16 cellular contexts compared by ENCODE assay signal in the genomic region with DNA sequence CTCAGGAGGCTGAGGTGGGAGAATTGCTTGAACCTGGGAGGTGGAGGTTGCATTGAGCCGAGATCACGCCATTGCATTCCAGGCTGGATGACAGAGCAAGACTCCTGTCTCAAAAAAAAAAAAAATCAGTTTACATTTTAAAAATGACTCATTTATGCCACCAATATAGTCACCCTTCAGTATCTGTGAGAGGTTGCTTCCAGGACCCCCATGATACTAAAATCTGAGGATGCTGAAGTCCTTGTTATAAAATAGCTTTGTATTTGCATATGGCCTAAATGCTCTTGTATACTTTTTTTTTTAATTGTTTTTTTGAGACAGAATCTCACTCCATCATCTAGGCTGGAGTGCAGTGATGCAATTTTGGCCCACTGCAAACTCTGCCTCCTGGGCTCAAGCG. TPM values are rescaled to one million over a fixed set of nuclear protein-coding genes. Genes with fewer than 3 reads are reported as not detected.
DNase-seq lines count a peak whose midpoint lies in the region; ATAC-seq and TF ChIP-seq lines count a peak whose summit lies in the region.
"Had no signal": no experiment of that assay in that cellular context is flagged by ENCODE, and none has a peak within 500 bp of the region (broad histone marks: within the 10 kb centered on the region; RNA-seq: fewer than 3 reads in every experiment).

No MANE protein-coding gene starts in this region.

- POLR2A ChIA-PET in Panc1 (lab: Charles Lee) = no interaction called here

- CTCF ChIA-PET in Panc1 (lab: Charles Lee) = interaction anchor here (0.6 kb wide), 1 partner anchor 18 kb away, joined by 4 read pairs; no protein-coding TSS in a partner anchor

- no peak overlapping the region for H4K91ac ChIP-seq in trophoblast cell (ENCODE audit: low read depth, low read length)

- no TSS peak for BruUV-seq in Panc1 (replicated peaks; lab: Mats Ljungman, UMichigan)

- H3K4me3 ChIP-seq in Panc1 (ENCODE audit: low read depth in 2 of 2, low read length in 2 of 2) (no peak overlapping the region), endodermal cell (ENCODE audit: low read length) (no peak overlapping the region), upper lobe of left lung (no peak overlapping the region), trophoblast cell (ENCODE audit: low read depth, low read length) (no peak overlapping the region), gastroesophageal sphincter (no peak overlapping the region)

- H2BK12ac ChIP-seq in trophoblast cell (ENCODE audit: low read length) = no peak overlapping the region

- H2AFZ ChIP-seq in trophoblast cell (ENCODE audit: insufficient read depth, low read length, poor library complexity) = no peak overlapping the region

- H3K4ac ChIP-seq in trophoblast cell (ENCODE audit: low read depth, low read length) = no peak overlapping the region

- TF ChIP-seq EP300 in upper lobe of left lung (IDR thresholded peaks at IDR 0.05) = no peak
- TF ChIP-seq EP300 in gastroesophageal sphincter (IDR thresholded peaks at IDR 0.05) = no peak

- H3K27ac ChIP-seq in Panc1 (ENCODE audit: low read length) = peak overlapping the region; percentile 57
- no peak overlapping the region for H3K27ac ChIP-seq in endodermal cell (ENCODE audit: low read depth, low read length)
- peak overlapping the region; percentile 43 to 77 (median 64) for H3K27ac ChIP-seq in upper lobe of left lung
- no peak overlapping the region for H3K27ac ChIP-seq in trophoblast cell (ENCODE audit: low read depth, low read length)
- H3K27ac ChIP-seq in gastroesophageal sphincter = no peak overlapping the region
- H3K27ac ChIP-seq: 22Rv1 had no signal

- H3K79me2 ChIP-seq in trophoblast cell (ENCODE audit: control insufficient read depth, insufficient read depth, low read length, poor library complexity) = peaks cover 6% of the 10 kb centered on the region

- no peak overlapping the region for H4K12ac ChIP-seq in trophoblast cell (ENCODE audit: low read depth, low read length)

- H3K9me3 Mint-ChIP-seq in endodermal cell = no peaks in the 10 kb centered on the region
- H3K9me3 Mint-ChIP-seq: CD8-positive, alpha-beta T cell; H9 had no signal

- no peak overlapping the region for H3K23ac ChIP-seq in trophoblast cell (ENCODE audit: low read length)

- H3K27me3 Mint-ChIP-seq in endodermal cell (ENCODE audit: insufficient read depth) = no peaks in the 10 kb centered on the region

- no peak overlapping the region for H3K18ac ChIP-seq in trophoblast cell (ENCODE audit: low read length)

- H3K14ac ChIP-seq in trophoblast cell (ENCODE audit: low read length) = no peak overlapping the region

- in situ Hi-C loops in Panc1 (cut with HindIII; ENCODE audit: low pct_unique_long_range_greater_than_20kb, low sequenced_read_pairs) = no loop called here

- H2BK120ac ChIP-seq in trophoblast cell (ENCODE audit: insufficient read depth, low read length, poor library complexity) = no peak overlapping the region

- no peak overlapping the region for H3K4me3 Mint-ChIP-seq in endodermal cell
- H3K4me3 Mint-ChIP-seq: CD8-positive, alpha-beta T cell; H9 had no signal

- H2AK5ac ChIP-seq in trophoblast cell (ENCODE audit: low read length) = no peak overlapping the region

- H3K27me3 ChIP-seq in Panc1 (ENCODE audit: control insufficient read depth, insufficient read depth, low read length) = no peaks in the 10 kb centered on the region
- no peaks in the 10 kb centered on the region for H3K27me3 ChIP-seq in endodermal cell (ENCODE audit: control insufficient read depth, insufficient read depth, low read length, poor library complexity, severe bottlenecking)
- H3K27me3 ChIP-seq in upper lobe of left lung = no peaks in the 10 kb centered on the region
- H3K27me3 ChIP-seq in trophoblast cell (ENCODE audit: insufficient read depth, low read length) = no peaks in the 10 kb centered on the region
- H3K27me3 ChIP-seq in gastroesophageal sphincter = peaks cover 96% of the 10 kb centered on the region

- ATAC-seq in Panc1 (no peak), upper lobe of left lung (ENCODE audit: low FRiP score in 2 of 2) (no peak), gastroesophageal sphincter (no peak)
- ATAC-seq: CD8-positive, alpha-beta T cell had no signal

- H3K4me2 ChIP-seq in trophoblast cell (ENCODE audit: low read length) = no peak overlapping the region

- peaks cover 52% of the 10 kb centered on the region for H3K4me1 Mint-ChIP-seq in endodermal cell

- H3K36me3 ChIP-seq in Panc1 (ENCODE audit: control insufficient read depth, insufficient read depth, low read length) = no peaks in the 10 kb centered on the region; the same call in 1 of the 2 replicates
- H3K36me3 ChIP-seq in endodermal cell (ENCODE audit: control insufficient read depth, insufficient read depth, low read length) = peaks cover 5% of the 10 kb centered on the region
- no peaks in the 10 kb centered on the region for H3K36me3 ChIP-seq in upper lobe of left lung
- H3K36me3 ChIP-seq in trophoblast cell (ENCODE audit: control insufficient read depth in 1 of 2, insufficient read depth in 2 of 2, low read length in 2 of 2) = no peaks in the 10 kb centered on the region
- H3K36me3 ChIP-seq in gastroesophageal sphincter = no peaks in the 10 kb centered on the region

- H3K79me1 ChIP-seq in trophoblast cell (ENCODE audit: low read length) = peaks cover 10% of the 10 kb centered on the region

- H3K36me3 Mint-ChIP-seq in endodermal cell (ENCODE audit: low read depth) = peaks cover 15% of the 10 kb centered on the region
- H3K36me3 Mint-ChIP-seq: CD8-positive, alpha-beta T cell had no signal

- peak overlapping the region; percentile 48 for H3K27ac Mint-ChIP-seq in endodermal cell
- H3K27ac Mint-ChIP-seq: CD8-positive, alpha-beta T cell had no signal

- H3K4me1 ChIP-seq in Panc1 (ENCODE audit: control insufficient read depth, insufficient read depth, low read length) (peaks cover 79% of the 10 kb centered on the region), endodermal cell (ENCODE audit: control insufficient read depth, insufficient read depth, low read length) (peaks cover under 1% of the 10 kb centered on the region), upper lobe of left lung (peaks cover 23 to 60% (median 40%) of the 10 kb centered on the region in 4 donors), trophoblast cell (ENCODE audit: control insufficient read depth in 1 of 2, insufficient read depth in 2 of 2, low read length in 2 of 2) (peaks cover 7 to 11% of the 10 kb centered on the region in 2 experiments), gastroesophageal sphincter (peaks cover 0 to 11% (median 4%) of the 10 kb centered on the region in 3 donors)

- H3K9me3 ChIP-seq in Panc1 (ENCODE audit: control insufficient read depth, insufficient read depth, low read depth, low read length) (no peaks in the 10 kb centered on the region), endodermal cell (ENCODE audit: control insufficient read depth, low read length) (no peaks in the 10 kb centered on the region), upper lobe of left lung (no peaks in the 10 kb centered on the region), trophoblast cell (ENCODE audit: insufficient read depth, low read depth, low read length) (no peaks in the 10 kb centered on the region), gastroesophageal sphincter (no peaks in the 10 kb centered on the region)

- 98 to 100% methylated on average over 3 of the region's 3 CpGs for WGBS in endodermal cell (ENCODE audit: insufficient coverage in 1 of 2, insufficient read length in 1 of 2), 2 experiments
- 87% methylated on average over 3 of the region's 3 CpGs for WGBS in upper lobe of left lung, 2 donors
- no CpG with 5 or more reads among the region's 3 CpGs for WGBS in trophoblast cell (ENCODE audit: extremely low coverage, insufficient coverage, insufficient read length)
- 86% methylated on average over 3 of the region's 3 CpGs; no CpG with 5 or more reads in 1 of the 2 donors for WGBS in gastroesophageal sphincter (ENCODE audit: low coverage in 1 of 2), 2 donors

- H2BK5ac ChIP-seq in trophoblast cell (ENCODE audit: low read depth, low read length, poor library complexity) = no peak overlapping the region

- TF ChIP-seq POLR2A in upper lobe of left lung (IDR thresholded peaks at IDR 0.05) (no peak), gastroesophageal sphincter (IDR thresholded peaks at IDR 0.05) (no peak)

- intact Hi-C loops in Panc1 (cut with micrococcal nuclease; ENCODE audit: unreplicated experiment) = no loop called here

- peak; percentile 23 for DNase-seq in DMS53 (lab: John Stamatoyannopoulos, UW)
- no peak for DNase-seq in DMS53 treated with DMSO at 0.1 percent for 48 hours (lab: John Stamatoyannopoulos, UW; ENCODE audit: unreplicated experiment)
- no peak for DNase-seq in Panc1 (ENCODE audit: low read depth, low spot score)
- DNase-seq in endodermal cell = no peak
- no peak for DNase-seq in upper lobe of left lung
- no peak for DNase-seq in trophoblast cell
- DNase-seq in NCI-H510A treated with DMSO at 0.1 percent for 48 hours (lab: John Stamatoyannopoulos, UW) = no peak
- DNase-seq: CD8-positive, alpha-beta T cell; H9; KBM-7; NCI-H1417 treated with DMSO at 0.1 percent for 48 hours; NCI-H2081; NCI-H524; SHP77 treated with DMSO at 0.1 percent for 48 hours had no signal

- H4K8ac ChIP-seq in trophoblast cell (ENCODE audit: low read depth, low read length) = no peak overlapping the region

- TF ChIP-seq CTCF in Panc1 (IDR thresholded peaks at IDR 0.05) = no peak
- TF ChIP-seq CTCF in endodermal cell (conservative IDR thresholded peaks at IDR 0.05) = no peak
- TF ChIP-seq CTCF in upper lobe of left lung (IDR thresholded peaks at IDR 0.05) = no peak
- no peak for TF ChIP-seq CTCF in gastroesophageal sphincter (IDR thresholded peaks at IDR 0.05)

- no peak overlapping the region for H3K9ac ChIP-seq in endodermal cell (ENCODE audit: extremely low read depth, low read length, poor library complexity, severe bottlenecking)
- no peak overlapping the region for H3K9ac ChIP-seq in trophoblast cell (ENCODE audit: low read length)

RNA-seq across cellular contexts. Expression of gene OCLN, which starts 5.8 kb away (rescaled TPM):
- total RNA-seq in Panc1 (2021; ENCODE audit: unreplicated experiment) (102 TPM), endodermal cell (100 to 1,000 TPM; 117 to 124 TPM), upper lobe of left lung (100 to 1,000 TPM in 3 of 6 donors, 10 to 100 TPM in 3; 66.4 to 277 (median 109) TPM), gastroesophageal sphincter (1 to 10 TPM in 3 of 4 donors, under 1 TPM in 1; 0.81 to 3.6 (median 2.6) TPM)
- polyA plus RNA-seq in Panc1 (2012; ENCODE audit: insufficient read length) = 27.5 TPM
- 22.9 TPM for polyA plus RNA-seq in endodermal cell (2013, experiment 1 of 2)
- polyA plus RNA-seq in endodermal cell (2013, experiment 2 of 2) = 22.1 TPM
- 11.7 and 11.9 TPM in 2 replicates for polyA plus RNA-seq in trophoblast cell (2013)

Comparison
In these comparisons a context has a peak if more than half of its experiments do, and no peak if none do; other contexts are left out.
1. H3K27ac ChIP-seq: peak in Panc1 (single experiment) and upper lobe of left lung (4 of 4); none in endodermal cell (single experiment), trophoblast cell (single experiment) and gastroesophageal sphincter (0 of 4).
2. RNA of gene OCLN, which starts 5.8 kb away (total RNA-seq): 66.4 to 277 TPM in upper lobe of left lung, 117 to 124 TPM in endodermal cell and 102 TPM in Panc1 (single experiment); 0.81 to 3.6 TPM in gastroesophageal sphincter; every median in the first group is over 10 times any median in the second.